In the genomic region with DNA sequence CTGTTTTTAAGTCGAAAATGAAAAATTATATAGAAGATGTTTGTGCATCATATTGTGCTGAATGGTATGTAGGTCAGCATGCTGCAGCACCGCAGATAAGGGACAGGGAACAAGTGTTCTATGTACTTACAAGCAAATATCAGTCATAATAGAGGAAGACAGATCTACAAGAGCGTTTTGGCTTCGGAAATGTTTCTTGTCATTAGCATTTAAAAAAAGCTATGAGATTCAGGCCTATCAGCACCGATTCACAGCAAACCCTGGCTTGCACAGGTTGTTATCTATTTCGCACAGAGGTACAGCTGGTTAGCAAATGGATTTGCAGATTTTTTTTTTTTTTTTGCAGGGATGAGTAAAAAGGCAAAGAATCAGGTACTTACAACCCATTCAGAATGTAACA, we compare ENCODE assay signal across 27 cellular contexts.
"Had no signal": no experiment of that assay in that cellular context is flagged by ENCODE, and none has a peak within 500 bp of the region (broad histone marks: within the 10 kb centered on the region; RNA-seq: fewer than 3 reads in every experiment).

No MANE protein-coding gene starts in this region.

- H3K27ac Mint-ChIP-seq: activated CD4-positive, alpha-beta T cell treated with anti-CD3 and anti-CD28 coated beads, Interleukin-2, amount 10 ng/mL, durations not matched to agents 7 days and 5 days; activated CD8-positive, alpha-beta memory T cell treated with anti-CD3 and anti-CD28 coated beads, Interleukin-2, amount 10 ng/mL, durations not matched to agents 7 days and 5 days; activated CD8-positive, alpha-beta T cell treated with anti-CD3 and anti-CD28 coated beads for 36 hours; activated naive CD4-positive, alpha-beta T cell treated with anti-CD3 and anti-CD28 coated beads, Interleukin-2, amount 10 ng/mL, durations not matched to agents 7 days and 5 days; immature natural killer cell; mesothelial cell of epicardium; type B pancreatic cell had no signal

- H3K4me3 Mint-ChIP-seq: activated CD4-positive, alpha-beta T cell treated with anti-CD3 and anti-CD28 coated beads, Interleukin-2, amount 10 ng/mL, durations not matched to agents 7 days and 5 days; activated CD8-positive, alpha-beta memory T cell treated with anti-CD3 and anti-CD28 coated beads, Interleukin-2, amount 10 ng/mL, durations not matched to agents 7 days and 5 days; activated CD8-positive, alpha-beta T cell treated with anti-CD3 and anti-CD28 coated beads for 36 hours; activated naive CD4-positive, alpha-beta T cell treated with anti-CD3 and anti-CD28 coated beads, Interleukin-2, amount 10 ng/mL, durations not matched to agents 7 days and 5 days; dendritic cell treated with granulocyte-macrophage colony-stimulating factor and Interleukin-4, amounts not matched to agents 40 ng/mL and 50 ng/mL, for 4 days; immature natural killer cell; mesothelial cell of epicardium; naive thymus-derived CD8-positive, alpha-beta T cell; neural progenitor cell; type B pancreatic cell had no signal

- H3K9me3 ChIP-seq: thoracic aorta, vagina had no signal

- ATAC-seq: activated CD4-positive, CD25-positive, alpha-beta regulatory T cell treated with anti-CD3 and anti-CD28 coated beads, Interleukin-2, amount 50 U/mL, for 24 hours; activated CD8-positive, alpha-beta memory T cell treated with anti-CD3 and anti-CD28 coated beads, Interleukin-2, amount 10 ng/mL, durations not matched to agents 7 days and 5 days; activated CD8-positive, alpha-beta T cell treated with anti-CD3 and anti-CD28 coated beads for 36 hours; left lung; naive thymus-derived CD8-positive, alpha-beta T cell had no signal

- DNase-seq: activated CD4-positive, alpha-beta T cell treated with anti-CD3 and anti-CD28 coated beads, Interleukin-2, amount 10 ng/mL, durations not matched to agents 7 days and 5 days; activated CD8-positive, alpha-beta memory T cell treated with anti-CD3 and anti-CD28 coated beads, Interleukin-2, amount 10 ng/mL, durations not matched to agents 7 days and 5 days; activated CD8-positive, alpha-beta T cell treated with anti-CD3 and anti-CD28 coated beads for 36 hours; activated effector memory CD4-positive, alpha-beta T cell treated with anti-CD3 and anti-CD28 coated beads, Interleukin-2, amount 50 U/mL, for 16 hours; activated naive CD4-positive, alpha-beta T cell treated with anti-CD3 and anti-CD28 coated beads, Interleukin-2, amount 10 ng/mL, durations not matched to agents 7 days and 5 days; activated T-cell treated with anti-CD3 and anti-CD28 coated beads for 4 hours; amygdala; effector CD4-positive, alpha-beta T cell; foreskin fibroblast; immature natural killer cell; kidney glomerular epithelial cell; left lung; mammary epithelial cell; naive thymus-derived CD8-positive, alpha-beta T cell; posterior cingulate gyrus; stimulated activated CD4-positive, alpha-beta T cell treated with anti-CD3 and anti-CD28 coated beads, Interleukin-4, amount 100 ng/mL, for 1 hour; stimulated activated naive CD4-positive, alpha-beta T cell; T-helper 9 cell had no signal

- H3K4me1 Mint-ChIP-seq: activated CD4-positive, alpha-beta T cell treated with anti-CD3 and anti-CD28 coated beads, Interleukin-2, amount 10 ng/mL, durations not matched to agents 7 days and 5 days; activated CD8-positive, alpha-beta memory T cell treated with anti-CD3 and anti-CD28 coated beads, Interleukin-2, amount 10 ng/mL, durations not matched to agents 7 days and 5 days; activated naive CD4-positive, alpha-beta T cell treated with anti-CD3 and anti-CD28 coated beads, Interleukin-2, amount 10 ng/mL, durations not matched to agents 7 days and 5 days; immature natural killer cell had no signal

- H3K36me3 ChIP-seq: left lung, neural progenitor cell, thoracic aorta, vagina had no signal

- H3K27ac ChIP-seq: left lung, neural progenitor cell, thoracic aorta, vagina, VCaP had no signal

- FAIRE-seq: endometrium had no signal

- H3K9me3 Mint-ChIP-seq: type B pancreatic cell had no signal

- H3K36me3 Mint-ChIP-seq: activated CD8-positive, alpha-beta memory T cell treated with anti-CD3 and anti-CD28 coated beads, Interleukin-2, amount 10 ng/mL, durations not matched to agents 7 days and 5 days; activated naive CD4-positive, alpha-beta T cell treated with anti-CD3 and anti-CD28 coated beads, Interleukin-2, amount 10 ng/mL, durations not matched to agents 7 days and 5 days; neural progenitor cell; type B pancreatic cell had no signal

- H3K27me3 Mint-ChIP-seq: activated CD4-positive, alpha-beta T cell treated with anti-CD3 and anti-CD28 coated beads, Interleukin-2, amount 10 ng/mL, durations not matched to agents 7 days and 5 days; activated naive CD4-positive, alpha-beta T cell treated with anti-CD3 and anti-CD28 coated beads, Interleukin-2, amount 10 ng/mL, durations not matched to agents 7 days and 5 days; dendritic cell treated with granulocyte-macrophage colony-stimulating factor and Interleukin-4, amounts not matched to agents 40 ng/mL and 50 ng/mL, for 4 days; type B pancreatic cell had no signal
